ENCODE assay signal across 11 cellular contexts in the genomic region with DNA sequence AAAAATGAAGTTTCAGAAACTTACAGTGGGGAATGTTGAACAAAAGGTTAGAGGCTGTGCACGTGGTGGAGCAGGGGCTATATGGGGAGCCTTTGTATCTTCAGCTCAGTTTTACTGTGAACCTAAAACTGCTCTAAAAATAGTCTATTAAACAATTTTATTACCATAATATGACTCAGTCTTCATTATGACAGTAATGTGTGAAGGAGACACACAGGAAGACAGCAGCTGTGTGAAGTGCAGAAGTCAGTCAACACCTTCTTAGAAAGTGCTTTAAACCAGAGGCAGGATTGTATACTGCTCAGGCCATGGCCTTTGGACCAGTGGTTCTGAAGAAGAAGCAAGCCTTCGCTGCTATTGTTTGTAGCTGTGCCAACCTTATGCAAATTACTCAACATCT.
DNase-seq lines count a peak whose midpoint lies in the region; ATAC-seq, FAIRE-seq and TF ChIP-seq lines count a peak whose summit lies in the region.
"Had no signal": no experiment of that assay in that cellular context is flagged by ENCODE, and none has a peak within 500 bp of the region (broad histone marks: within the 10 kb centered on the region; RNA-seq: fewer than 3 reads in every experiment).

No MANE protein-coding gene starts in this region.

- no peak overlapping the region for H3K18ac ChIP-seq in IMR-90 (ENCODE audit: low read depth, low read length)

- H2BK20ac ChIP-seq in IMR-90 (ENCODE audit: low read depth, low read length) = no peak overlapping the region

- no peak for DNase-seq in IMR-90
- DNase-seq in keratinocyte (ENCODE audit: low read depth, low spot score) = no peak
- no peak for DNase-seq in activated CD4-positive, alpha-beta T cell treated with anti-CD3 and anti-CD28 coated beads for 1 hour
- DNase-seq in DMS153 treated with DMSO at 0.1 percent for 48 hours (lab: John Stamatoyannopoulos, UW; ENCODE audit: unreplicated experiment) = no peak
- no peak for DNase-seq in effector memory CD4-positive, alpha-beta T cell
- no peak for DNase-seq in HepG2 (ENCODE audit: low spot score)
- DNase-seq: CD4-positive, alpha-beta memory T cell; H7; NCI-H1694 had no signal

- H4K20me1 ChIP-seq in IMR-90 (ENCODE audit: insufficient read depth, low read length) = peaks cover 18% of the 10 kb centered on the region
- no peaks in the 10 kb centered on the region for H4K20me1 ChIP-seq in keratinocyte (ENCODE audit: control insufficient read depth, extremely low read depth, insufficient read depth, low read length)
- H4K20me1 ChIP-seq in HepG2 (ENCODE audit: insufficient read depth, low read length) = no peaks in the 10 kb centered on the region

- no TSS peak for BruUV-seq in IMR-90 (replicated peaks; lab: Mats Ljungman, UMichigan)
- BruUV-seq in HepG2 (replicated peaks; lab: Mats Ljungman, UMichigan) = no TSS peak

- no peak overlapping the region for H3K9ac ChIP-seq in IMR-90 (ENCODE audit: low read depth, low read length)
- H3K9ac ChIP-seq in keratinocyte (ENCODE audit: control insufficient read depth, extremely low read depth, insufficient read depth, low read length) = peak overlapping the region; percentile 8
- no peak overlapping the region for H3K9ac ChIP-seq in HepG2 (ENCODE audit: insufficient read depth, low read depth, low read length)

- no peak overlapping the region for H4K5ac ChIP-seq in IMR-90 (ENCODE audit: low read depth, low read length)

- no peak overlapping the region for H3K14ac ChIP-seq in IMR-90 (replicated peaks; ENCODE audit: low read depth, low read length)

- no peaks in the 10 kb centered on the region for H3K9me3 ChIP-seq in IMR-90 (ENCODE audit: control insufficient read depth, insufficient read depth, low read length)
- H3K9me3 ChIP-seq in keratinocyte (ENCODE audit: control insufficient read depth, low read depth, low read length) = no peaks in the 10 kb centered on the region
- H3K9me3 ChIP-seq in effector memory CD4-positive, alpha-beta T cell (ENCODE audit: control insufficient read depth, low read length) = no peaks in the 10 kb centered on the region
- H3K9me3 ChIP-seq in HepG2 (ENCODE audit: low read length) = no peaks in the 10 kb centered on the region

- peaks cover 14% of the 10 kb centered on the region for H3K4me1 ChIP-seq in IMR-90 (ENCODE audit: control insufficient read depth, insufficient read depth, low read length)
- peaks cover 41% of the 10 kb centered on the region for H3K4me1 ChIP-seq in keratinocyte (ENCODE audit: control insufficient read depth, extremely low read depth, insufficient read depth, low read length)
- H3K4me1 ChIP-seq in effector memory CD4-positive, alpha-beta T cell (ENCODE audit: control insufficient read depth, insufficient read depth, low read length, poor library complexity, severe bottlenecking) = no peaks in the 10 kb centered on the region
- no peaks in the 10 kb centered on the region for H3K4me1 ChIP-seq in HepG2 (ENCODE audit: insufficient read depth, low read length)

- peaks cover 9% of the 10 kb centered on the region for H3K36me3 ChIP-seq in IMR-90 (ENCODE audit: control insufficient read depth, insufficient read depth, low read length)
- no peaks in the 10 kb centered on the region for H3K36me3 ChIP-seq in keratinocyte (ENCODE audit: control insufficient read depth in 2 of 2, extremely low read depth in 1 of 2, insufficient read depth in 2 of 2, low read length in 2 of 2)
- H3K36me3 ChIP-seq in effector memory CD4-positive, alpha-beta T cell (ENCODE audit: control insufficient read depth, insufficient read depth, low read length) = no peaks in the 10 kb centered on the region
- no peaks in the 10 kb centered on the region for H3K36me3 ChIP-seq in HepG2 (replicated peaks in 1 of 2; ENCODE audit: control insufficient read depth in 1 of 2, insufficient read depth in 2 of 2, low read length in 2 of 2)

- peaks cover 29% of the 10 kb centered on the region for H3K9me1 ChIP-seq in IMR-90 (ENCODE audit: insufficient read depth, low read length)
- H3K9me1 ChIP-seq in keratinocyte (ENCODE audit: control insufficient read depth, extremely low read depth, insufficient read depth, low read length) = no peaks in the 10 kb centered on the region

- no peak overlapping the region for H2BK120ac ChIP-seq in IMR-90 (ENCODE audit: low read depth, low read length)

- H3K79me1 ChIP-seq in IMR-90 (ENCODE audit: low read depth in 1 of 2, low read length in 2 of 2) = peaks cover 62 to 76% of the 10 kb centered on the region in 2 experiments

- no peak overlapping the region for H2BK5ac ChIP-seq in IMR-90 (ENCODE audit: low read depth, low read length, poor library complexity, severe bottlenecking)

- dilution Hi-C loops in IMR-90 (cut with HindIII; ENCODE audit: low sequenced_read_pairs, unreplicated experiment) = no loop called here
- dilution Hi-C loops in keratinocyte (cut with MboI; ENCODE audit: extremely low pct_ligation_motif_present, low sequenced_read_pairs) = no loop called here

- no peak overlapping the region for H4K8ac ChIP-seq in IMR-90 (ENCODE audit: low read depth in 2 of 2, low read length in 2 of 2)

- no peak overlapping the region for H3K23ac ChIP-seq in IMR-90 (ENCODE audit: low read depth, low read length)

- no peak overlapping the region for H3K4ac ChIP-seq in IMR-90 (ENCODE audit: low read depth, low read length)

- H3K4me2 ChIP-seq in IMR-90 (ENCODE audit: low read depth, low read length) = no peak overlapping the region
- peak overlapping the region; percentile 67 for H3K4me2 ChIP-seq in keratinocyte (ENCODE audit: control insufficient read depth, extremely low read depth, insufficient read depth, low read depth, low read length)
- H3K4me2 ChIP-seq in HepG2 (ENCODE audit: low read depth, low read length) = no peak overlapping the region

- H3K27me3 ChIP-seq in IMR-90 (ENCODE audit: control insufficient read depth, insufficient read depth, low read length) (no peaks in the 10 kb centered on the region), keratinocyte (ENCODE audit: control insufficient read depth, extremely low read depth, insufficient read depth, low read length) (no peaks in the 10 kb centered on the region), HepG2 (ENCODE audit: control insufficient read depth in 1 of 2, insufficient read depth in 2 of 2, low read length in 2 of 2) (no peaks in the 10 kb centered on the region)
- H3K27me3 ChIP-seq in effector memory CD4-positive, alpha-beta T cell (replicated peaks; ENCODE audit: control insufficient read depth, insufficient read depth, low read length, poor library complexity, severe bottlenecking) = no peaks in the 10 kb centered on the region

- CTCF ChIA-PET in IMR-90 (lab: Yijun Ruan, JAX) = no interaction called here
- CTCF ChIA-PET in HepG2 (lab: Yijun Ruan, JAX; ENCODE audit: low intra/inter-chr PET ratio, low total read pairs) = no interaction called here

- no peak for TF ChIP-seq EP300 in HepG2 (IDR thresholded peaks at IDR 0.05; ENCODE audit: low read depth in 2 of 2, low read length in 2 of 2)
- no peak for TF ChIP-seq EP300 in HepG2 (CRISPR knock-in tag; IDR thresholded peaks at IDR 0.05; ENCODE audit: borderline replicate concordance)

- H3K4me3 ChIP-seq in IMR-90 (ENCODE audit: insufficient read depth, low read depth, low read length) = no peak overlapping the region
- peak overlapping the region in 1 of 3 experiments; percentile 22 for H3K4me3 ChIP-seq in keratinocyte (ENCODE audit: control insufficient read depth in 2 of 3, extremely low read depth in 1 of 3, insufficient read depth in 2 of 3, low read depth in 1 of 3, low read length in 3 of 3)
- H3K4me3 ChIP-seq in effector memory CD4-positive, alpha-beta T cell (ENCODE audit: insufficient read depth, low read depth, low read length, poor library complexity, severe bottlenecking) = no peak overlapping the region
- H3K4me3 ChIP-seq in HepG2 (replicated peaks in 1 of 3; ENCODE audit: insufficient read depth in 1 of 3, low read depth in 2 of 3, low read length in 3 of 3) = no peak overlapping the region

- no peak overlapping the region for H2AK5ac ChIP-seq in IMR-90 (ENCODE audit: low read depth, low read length)

- no peak overlapping the region for H2BK15ac ChIP-seq in IMR-90 (ENCODE audit: low read depth, low read length)

- in situ Hi-C loops in IMR-90 (cut with MboI; ENCODE audit: low sequenced_read_pairs) = no loop called here
- in situ Hi-C loops in HepG2 (cut with HindIII; ENCODE audit: extremely low pct_ligation_motif_present, low pct_unique_long_range_greater_than_20kb) = no loop called here

- TF ChIP-seq CTCF in IMR-90 (conservative IDR thresholded peaks at IDR 0.05; ENCODE audit: low read depth, low read length) (no peak), keratinocyte (optimal IDR thresholded peaks at IDR 0.05 in 1 of 3, IDR thresholded peaks at IDR 0.05 in 1 of 3, conservative IDR thresholded peaks at IDR 0.05 in 1 of 3; ENCODE audit: extremely low read depth in 1 of 3, insufficient read depth in 2 of 3, low read length in 3 of 3) (no peak), HepG2 (CRISPR knock-in tag; IDR thresholded peaks at IDR 0.05) (no peak)

- TF ChIP-seq POLR2A in IMR-90 (IDR thresholded peaks at IDR 0.05; ENCODE audit: low read depth, low read length) (no peak), HepG2 (IDR thresholded peaks at IDR 0.05; ENCODE audit: insufficient read depth in 1 of 2, low read depth in 2 of 2, low read length in 2 of 2) (no peak)

- WGBS in IMR-90 (ENCODE audit: extremely low coverage in 2 of 2, insufficient read length in 1 of 2), 2 experiments = no CpG with 5 or more reads among the region's 2 CpGs
- 34% methylated on average over 2 of the region's 2 CpGs for WGBS in HepG2 (ENCODE audit: low lambda C conversion rate)

- no peak for TF ChIP-seq RAD21 in IMR-90 (IDR thresholded peaks at IDR 0.05; ENCODE audit: low read length)
- TF ChIP-seq RAD21 in HepG2 (CRISPR knock-in tag; IDR thresholded peaks at IDR 0.05) = no peak

- intact Hi-C loops in IMR-90 (cut with micrococcal nuclease) (loop anchor here (5.0 kb wide), 1 partner anchor 44 kb away; no protein-coding TSS in a partner anchor), HepG2 (cut with micrococcal nuclease; ENCODE audit: unreplicated experiment) (no loop called here)

- ATAC-seq in GM18508 (IDR thresholded peaks at IDR 0.05; ENCODE audit: insufficient read depth, unreplicated experiment) (peak; percentile 71), GM21619 (IDR thresholded peaks at IDR 0.05; ENCODE audit: unreplicated experiment) (peak; percentile 65), IMR-90 (ENCODE audit: low read depth) (0 out of 2 replicates have a peak, but pooled peaks have one; percentile 18), HepG2 (no peak)

- H3K56ac ChIP-seq in IMR-90 (ENCODE audit: extremely low read depth, insufficient read depth, low read length) = no peak overlapping the region

- peaks cover 10% of the 10 kb centered on the region for H3K79me2 ChIP-seq in keratinocyte (ENCODE audit: control insufficient read depth, insufficient read depth, low read length)
- no peaks in the 10 kb centered on the region for H3K79me2 ChIP-seq in HepG2 (ENCODE audit: insufficient read depth, low read length)

- H2AFZ ChIP-seq in IMR-90 (replicated peaks; ENCODE audit: low read length, poor library complexity) = no peak overlapping the region
- no peak overlapping the region for H2AFZ ChIP-seq in keratinocyte (ENCODE audit: control insufficient read depth, low read length)
- H2AFZ ChIP-seq in HepG2 (ENCODE audit: low read length) = no peak overlapping the region

- POLR2A ChIA-PET in IMR-90 (lab: Charles Lee; ENCODE audit: unreplicated experiment) (no interaction called here), HepG2 (lab: Yijun Ruan, JAX) (no interaction called here)

- FAIRE-seq in keratinocyte (lab: Jason Lieb, UNC) (peak; percentile 46), HepG2 (lab: Jason Lieb, UNC) (no peak)

- H3K27ac ChIP-seq in IMR-90 (ENCODE audit: insufficient read depth, low read length) (no peak overlapping the region), keratinocyte (ENCODE audit: control insufficient read depth, insufficient read depth, low read length) (peak overlapping the region; percentile 84), HepG2 (ENCODE audit: extremely low read length, insufficient read depth, low read length) (no peak overlapping the region)
- H3K27ac ChIP-seq in effector memory CD4-positive, alpha-beta T cell (ENCODE audit: insufficient read depth, low read length, poor library complexity, severe bottlenecking) = no peak overlapping the region

- no peak overlapping the region for H2AK9ac ChIP-seq in IMR-90 (replicated peaks; ENCODE audit: low read depth, low read length, poor library complexity)

- H4K91ac ChIP-seq in IMR-90 (ENCODE audit: insufficient read depth, low read depth, low read length) = no peak overlapping the region
